Comparison of ENCODE assay signal across 8 cellular contexts in genomic region chr3:196711838-196712513, GRCh38. TPM values are rescaled to one million over a fixed set of nuclear protein-coding genes. Genes with fewer than 3 reads are reported as not detected.
DNase-seq lines count a peak whose midpoint lies in the region; ATAC-seq and TF ChIP-seq lines count a peak whose summit lies in the region.

TSS of gene CEP19 (minus strand) at chr3:196712250. CDS start at chr3:196708657, 3,593 bp downstream.
TSS of gene PIGX (plus strand) at chr3:196712377.

- H3K36me3 ChIP-seq in WERI-Rb-1: no peaks in the 10 kb centered on the region
- H3K36me3 ChIP-seq in mammary epithelial cell (ENCODE audit: insufficient read depth, low read length): no peaks in the 10 kb centered on the region
- H3K36me3 ChIP-seq in spleen: peaks cover 0 to 6% (median 0%) of the 10 kb centered on the region in 6 donors

- TF ChIP-seq CTCF in WERI-Rb-1 (IDR thresholded peaks at IDR 0.05; ENCODE audit: low read depth, low read length): no peak
- TF ChIP-seq CTCF in mammary epithelial cell (conservative IDR thresholded peaks at IDR 0.05 in 1 of 2, IDR thresholded peaks at IDR 0.05 in 1 of 2; ENCODE audit: extremely low read depth in 1 of 2, insufficient read depth in 1 of 2, low read depth in 1 of 2, low read length in 2 of 2): no peak
- peak in 7 of 11 experiments; percentile 11 to 62 (median 47) for TF ChIP-seq CTCF in spleen (IDR thresholded peaks at IDR 0.05 in 8 of 11, conservative IDR thresholded peaks at IDR 0.05 in 3 of 11)

- peak within 1 kb of the TSS; percentile 99 for H2AFZ ChIP-seq in mammary epithelial cell (ENCODE audit: low read depth, low read length)

- H3K9ac ChIP-seq in mammary epithelial cell (ENCODE audit: insufficient read depth, low read length): peak within 1 kb of the TSS; percentile 70

- H3K4me1 ChIP-seq in mammary epithelial cell (ENCODE audit: insufficient read depth, low read length): peaks cover 4% of the 10 kb centered on the region
- H3K4me1 ChIP-seq in spleen: peaks cover 4 to 41% (median 23%) of the 10 kb centered on the region in 6 donors

- peak within 1 kb of the TSS; percentile 82 for H3K27ac ChIP-seq in WERI-Rb-1
- H3K27ac ChIP-seq in mammary epithelial cell (ENCODE audit: insufficient read depth, low read depth, low read length): peak within 1 kb of the TSS; percentile 58
- peak within 1 kb of the TSS; percentile 90 to 97 (median 94) for H3K27ac ChIP-seq in spleen

- TF ChIP-seq POLR2A in spleen (IDR thresholded peaks at IDR 0.05): peak in 1 of 3 donors; percentile 63

- ATAC-seq in GM18868 (IDR thresholded peaks at IDR 0.05; ENCODE audit: unreplicated experiment) (peak; percentile 75), HG03097 (IDR thresholded peaks at IDR 0.05; ENCODE audit: low FRiP score, unreplicated experiment) (peak; percentile 66)

- peak; percentile 82 for DNase-seq in ACHN
- DNase-seq in NCI-H2171 (lab: John Stamatoyannopoulos, UW): peak; percentile 86
- DNase-seq in WERI-Rb-1: peak; percentile 69
- peak; percentile 82 for DNase-seq in mammary epithelial cell
- DNase-seq in inferior parietal cortex (ENCODE audit: extremely low spot score): peak; percentile 92
- DNase-seq in spleen: peak; percentile 96

- H3K9me3 ChIP-seq in WERI-Rb-1 (ENCODE audit: severe bottlenecking): no peaks in the 10 kb centered on the region
- no peaks in the 10 kb centered on the region for H3K9me3 ChIP-seq in mammary epithelial cell (replicated peaks; ENCODE audit: insufficient read depth, low read length)
- H3K9me3 ChIP-seq in spleen: no peaks in the 10 kb centered on the region

- dilution Hi-C loops in mammary epithelial cell (cut with HindIII; ENCODE audit: low sequenced_read_pairs): no loop called here

- peaks cover 20% of the 10 kb centered on the region for H3K79me2 ChIP-seq in mammary epithelial cell (ENCODE audit: insufficient read depth, low read length)

- peak within 1 kb of the TSS; percentile 80 for H3K4me3 ChIP-seq in WERI-Rb-1 (ENCODE audit: low read depth, low read length)
- peak within 1 kb of the TSS; percentile 67 to 94 (median 74) for H3K4me3 ChIP-seq in mammary epithelial cell (replicated peaks in 1 of 3; ENCODE audit: insufficient read depth in 1 of 3, low read depth in 2 of 3, low read length in 3 of 3)
- peak within 1 kb of the TSS; percentile 75 to 96 (median 92) for H3K4me3 ChIP-seq in spleen

- H3K4me2 ChIP-seq in mammary epithelial cell (ENCODE audit: insufficient read depth, low read depth, low read length): peak within 1 kb of the TSS; percentile 89

- in situ Hi-C loops in ACHN (cut with HindIII; ENCODE audit: low pct_ligation_motif_present, low pct_unique_long_range_greater_than_20kb, low sequenced_read_pairs): no loop called here
- in situ Hi-C loops in mammary epithelial cell (cut with MboI; ENCODE audit: low sequenced_read_pairs in 2 of 2): no loop called here

- no TSS peak for BruUV-seq in mammary epithelial cell (replicated peaks; lab: Mats Ljungman, UMichigan)

- no peaks in the 10 kb centered on the region for H4K20me1 ChIP-seq in mammary epithelial cell (ENCODE audit: insufficient read depth, low read length)

- no peaks in the 10 kb centered on the region for H3K27me3 ChIP-seq in WERI-Rb-1 (ENCODE audit: insufficient read depth, low read depth, severe bottlenecking)
- no peaks in the 10 kb centered on the region for H3K27me3 ChIP-seq in mammary epithelial cell (ENCODE audit: insufficient read depth, low read length)
- H3K27me3 ChIP-seq in spleen (replicated peaks in 1 of 7): no peaks in the 10 kb centered on the region

- WGBS in mammary epithelial cell (ENCODE audit: low coverage, missing lambda C conversion rate): 0% methylated on average over 12 of the region's 68 CpGs
- 0 to 1% (median 0%) methylated on average over 23 to 68 of the region's 68 CpGs for WGBS in spleen, 5 donors

- intact Hi-C loops in mammary epithelial cell (cut with micrococcal nuclease): loop anchor here (1.0 to 2.0 kb wide), 2 partner anchors 28 to 231 kb away; partner anchors contain the start of gene NCBP2
- intact Hi-C loops in spleen (cut with DNase I; ENCODE audit: low total_unique reads): no loop called here

- CTCF ChIA-PET in mammary epithelial cell (lab: Charles Lee; ENCODE audit: low non-redundant PET): interaction anchor here (0.6 kb wide), 1 partner anchor 689 kb away, joined by 3 read pairs; no protein-coding TSS in a partner anchor

RNA-seq across cellular contexts. Expression of gene CEP19, which starts in this region (rescaled TPM):
- total RNA-seq in mammary epithelial cell (1 to 10 TPM; 1.7 to 2.0 TPM), spleen (1 to 10 TPM; 2.3 to 6.4 (median 3.4) TPM)
- polyA plus RNA-seq in mammary epithelial cell (1.5 TPM), spleen (1 to 10 TPM in 2 of 3 donors, under 1 TPM in 1; 0.68 to 2.9 (median 1.2) TPM)
- polyA minus RNA-seq in mammary epithelial cell: not detected

RNA-seq across cellular contexts. Expression of gene PIGX, which starts in this region (rescaled TPM):
- total RNA-seq in mammary epithelial cell (10 to 100 TPM; 25.7 to 28.3 TPM), spleen (10 to 100 TPM; 14.1 to 29.2 (median 17.8) TPM)
- polyA plus RNA-seq in mammary epithelial cell (11.8 TPM), spleen (1 to 10 TPM; 4.5 to 6.7 (median 5.3) TPM)
- 17.4 TPM for polyA minus RNA-seq in mammary epithelial cell

Comparison
In these comparisons a context has a peak if more than half of its experiments do, and no peak if none do; other contexts are left out.
1. Peak in every context shown above with its lines: DNase-seq, ATAC-seq, H3K4me3 ChIP-seq and H3K27ac ChIP-seq.
2. CTCF ChIP-seq: peak in spleen (7 of 11); none in WERI-Rb-1 (single experiment) and mammary epithelial cell (0 of 2).